In genomic region chr5:2191972-2192371, GRCh38 we compare ENCODE assay signal across 15 cellular contexts.
DNase-seq lines count a peak whose midpoint lies in the region; ATAC-seq and TF ChIP-seq lines count a peak whose summit lies in the region.
"Had no signal": no experiment of that assay in that cellular context is flagged by ENCODE, and none has a peak within 500 bp of the region (broad histone marks: within the 10 kb centered on the region; RNA-seq: fewer than 3 reads in every experiment).

No MANE protein-coding gene starts in this region.

- H3K4me3 Mint-ChIP-seq in H9: no peak overlapping the region
- H3K4me3 Mint-ChIP-seq in osteocyte (ENCODE audit: unreplicated experiment): no peak overlapping the region
- H3K4me3 Mint-ChIP-seq: CD4-positive, alpha-beta memory T cell had no signal

- no peak overlapping the region for H3K4me2 ChIP-seq in H9 (ENCODE audit: insufficient read depth, insufficient read length, low read length)

- H3K18ac ChIP-seq in H9 (ENCODE audit: insufficient read length, low read depth, low read length): no peak overlapping the region

- no peak overlapping the region for H4K91ac ChIP-seq in H9 (ENCODE audit: insufficient read length, low read depth, low read length)

- TF ChIP-seq CTCF in H9 (conservative IDR thresholded peaks at IDR 0.05) (no peak), osteocyte (IDR thresholded peaks at IDR 0.05) (no peak)

- H3K4me1 Mint-ChIP-seq in H9 (no peaks in the 10 kb centered on the region), osteocyte (ENCODE audit: unreplicated experiment) (no peaks in the 10 kb centered on the region)
- H3K4me1 Mint-ChIP-seq: CD4-positive, alpha-beta memory T cell had no signal

- H3K56ac ChIP-seq in H9 (ENCODE audit: insufficient read length, low read depth, low read length): no peak overlapping the region

- no peaks in the 10 kb centered on the region for H3K23me2 ChIP-seq in H9 (ENCODE audit: insufficient read length, low read depth, low read length, poor library complexity, severe bottlenecking)

- H3K23ac ChIP-seq in H9 (ENCODE audit: insufficient read length, low read depth, low read length): no peak overlapping the region

- no peaks in the 10 kb centered on the region for H3K4me1 ChIP-seq in H9 (ENCODE audit: insufficient read depth, low read length)
- H3K4me1 ChIP-seq: BE2C, HAP-1 had no signal

- H4K5ac ChIP-seq in H9 (ENCODE audit: insufficient read length, low read depth, low read length): no peak overlapping the region

- no peaks in the 10 kb centered on the region for H3K79me2 ChIP-seq in H9 (ENCODE audit: insufficient read depth, low read length)

- H2BK20ac ChIP-seq in H9 (ENCODE audit: low read depth, low read length, poor library complexity, severe bottlenecking): no peak overlapping the region

- no peak overlapping the region for H2BK12ac ChIP-seq in H9 (ENCODE audit: insufficient read length, low read depth, low read length)

- H2BK15ac ChIP-seq in H9 (ENCODE audit: low read depth, low read length): no peak overlapping the region

- no peak overlapping the region for H2BK120ac ChIP-seq in H9 (ENCODE audit: low read depth, low read length, poor library complexity, severe bottlenecking)

- H3K27me3 ChIP-seq in H9 (ENCODE audit: insufficient read depth, low read length): no peaks in the 10 kb centered on the region
- H3K27me3 ChIP-seq: BE2C had no signal

- H3K27ac ChIP-seq in H9 (ENCODE audit: insufficient read length, low read depth, low read length): no peak overlapping the region
- H3K27ac ChIP-seq: C4-2B had no signal

- no peaks in the 10 kb centered on the region for H4K20me1 ChIP-seq in H9 (ENCODE audit: control insufficient read depth, insufficient read depth, insufficient read length)

- no peak overlapping the region for H3T11ph ChIP-seq in H9 (ENCODE audit: low read length)

- no peak overlapping the region for H2AK5ac ChIP-seq in H9 (ENCODE audit: insufficient read length, low read length)

- H3K9ac ChIP-seq in H9 (ENCODE audit: extremely low read depth, insufficient read length, low read length): no peak overlapping the region

- peaks cover 14 to 18% of the 10 kb centered on the region in 2 experiments; a peak in 4 of 5 replicates for H3K9me3 Mint-ChIP-seq in H9
- no peaks in the 10 kb centered on the region for H3K9me3 Mint-ChIP-seq in osteocyte (ENCODE audit: unreplicated experiment)

- no CpG with 5 or more reads among the region's 6 CpGs for WGBS in H9 (ENCODE audit: extremely low coverage, insufficient read length, low lambda C conversion rate)

- no peak overlapping the region for H2AFZ ChIP-seq in H9 (ENCODE audit: low read length)

- peak; percentile 25 for DNase-seq in H9
- DNase-seq in ecto neural progenitor cell (ENCODE audit: low spot score): peak; percentile 27
- peak; percentile 70 for DNase-seq in osteocyte (ENCODE audit: extremely low spot score, unreplicated experiment)
- no peak for DNase-seq in stimulated activated naive CD8-positive, alpha-beta T cell treated with anti-CD3 and anti-CD28 coated beads, Interleukin-15, Interleukin-2, amounts not matched to agents 100 U/mL and 50 U/mL, for 24 hours
- no peak for DNase-seq in activated T-cell treated with anti-CD3 and anti-CD28 coated beads, Interleukin-2, amount 50 U/mL, for 48 hours
- DNase-seq: BE2C; CD4-positive, alpha-beta memory T cell; DMS79; GOT3 had no signal

- H3K79me1 ChIP-seq in H9 (ENCODE audit: insufficient read depth, low read depth, low read length, poor library complexity, severe bottlenecking): no peaks in the 10 kb centered on the region

- peak; percentile 15 for ATAC-seq in stimulated activated naive CD8-positive, alpha-beta T cell treated with anti-CD3 and anti-CD28 coated beads, Interleukin-15, Interleukin-2, amounts not matched to agents 100 U/mL and 50 U/mL, for 24 hours
- ATAC-seq in HG02623 (IDR thresholded peaks at IDR 0.05; ENCODE audit: unreplicated experiment) (no peak), GM19397 (IDR thresholded peaks at IDR 0.05; ENCODE audit: unreplicated experiment) (no peak)
- ATAC-seq: GM12878, HepG2 had no signal

- H3K9me3 ChIP-seq in H9 (ENCODE audit: control insufficient read depth, low read depth, low read length): peaks cover 5% of the 10 kb centered on the region
- H3K9me3 ChIP-seq: BE2C, HAP-1 had no signal

- H3K36me3 Mint-ChIP-seq in H9 (ENCODE audit: insufficient read depth in 1 of 3, low read depth in 3 of 3) (peaks cover 1 to 9% (median 9%) of the 10 kb centered on the region in 3 experiments; a peak in 6 of 7 replicates), osteocyte (ENCODE audit: unreplicated experiment) (no peaks in the 10 kb centered on the region)
- H3K36me3 Mint-ChIP-seq: CD4-positive, alpha-beta memory T cell had no signal

- H4K8ac ChIP-seq in H9 (replicated peaks; ENCODE audit: insufficient read length, low read depth, low read length): no peak overlapping the region

- H2BK5ac ChIP-seq in H9 (ENCODE audit: insufficient read length, low read length): no peak overlapping the region

- H3K4ac ChIP-seq in H9 (ENCODE audit: low read depth, low read length): no peak overlapping the region

- H3K27ac Mint-ChIP-seq in H9: no peak overlapping the region; a peak in 1 of 7 replicates
- no peak overlapping the region for H3K27ac Mint-ChIP-seq in osteocyte (ENCODE audit: unreplicated experiment)
- H3K27ac Mint-ChIP-seq: CD4-positive, alpha-beta memory T cell had no signal

- H3K14ac ChIP-seq in H9 (ENCODE audit: insufficient read depth, low read length): no peak overlapping the region; the same call in 1 of the 2 replicates

- H3K27me3 Mint-ChIP-seq in H9 (ENCODE audit: low read depth): peaks cover 7% of the 10 kb centered on the region
- H3K27me3 Mint-ChIP-seq in osteocyte (ENCODE audit: unreplicated experiment): no peaks in the 10 kb centered on the region

Comparison
In these comparisons a context has a peak if more than half of its experiments do, and no peak if none do; other contexts are left out.
1. DNase-seq: peak in H9 (single experiment), ecto neural progenitor cell (single experiment) and osteocyte (single experiment); none in stimulated activated naive CD8-positive, alpha-beta T cell treated with anti-CD3 and anti-CD28 coated beads, Interleukin-15, Interleukin-2, amounts not matched to agents 100 U/mL and 50 U/mL, for 24 hours (single experiment) and activated T-cell treated with anti-CD3 and anti-CD28 coated beads, Interleukin-2, amount 50 U/mL, for 48 hours (0 of 2).